In genomic region chr22:22235564-22235963, GRCh38 we compare ENCODE assay signal across 9 cellular contexts. TPM values are rescaled to one million over a fixed set of nuclear protein-coding genes. Genes with fewer than 3 reads are reported as not detected.
DNase-seq lines count a peak whose midpoint lies in the region; ATAC-seq, FAIRE-seq and TF ChIP-seq lines count a peak whose summit lies in the region.
"Had no signal": no experiment of that assay in that cellular context is flagged by ENCODE, and none has a peak within 500 bp of the region (broad histone marks: within the 10 kb centered on the region; RNA-seq: fewer than 3 reads in every experiment).

No MANE protein-coding gene starts in this region.

- 12 to 43% methylated on average over 2 of the region's 2 CpGs for WGBS in upper lobe of left lung, 2 donors

- H3K4me2 ChIP-seq in astrocyte (ENCODE audit: low read length): no peak overlapping the region

- H3K9ac ChIP-seq in astrocyte (ENCODE audit: low read length): no peak overlapping the region

- H4K20me1 ChIP-seq in astrocyte (ENCODE audit: insufficient read depth, low read length): no peaks in the 10 kb centered on the region

- DNase-seq in GM12891 (ENCODE audit: insufficient read length, low spot score) (peak; percentile 50), SK-MEL-5 (ENCODE audit: low read depth, low spot score) (peak; percentile 77), astrocyte (ENCODE audit: low read depth) (no peak), medulla oblongata (ENCODE audit: extremely low spot score) (peak; percentile 30), upper lobe of left lung (no peak), NCI-H774 (lab: John Stamatoyannopoulos, UW) (no peak)

- H3K36me3 ChIP-seq in astrocyte (ENCODE audit: insufficient read depth, low read length): no peaks in the 10 kb centered on the region
- no peaks in the 10 kb centered on the region for H3K36me3 ChIP-seq in upper lobe of left lung

- no peaks in the 10 kb centered on the region for H3K9me3 Mint-ChIP-seq in astrocyte (ENCODE audit: unreplicated experiment)

- ATAC-seq in upper lobe of left lung (ENCODE audit: low FRiP score in 2 of 2): no peak
- no peak for ATAC-seq in GM19351 (IDR thresholded peaks at IDR 0.05; ENCODE audit: unreplicated experiment)
- ATAC-seq in GM21381 (IDR thresholded peaks at IDR 0.05; ENCODE audit: unreplicated experiment): no peak

- H3K79me2 ChIP-seq in astrocyte (ENCODE audit: insufficient read depth, low read length): no peaks in the 10 kb centered on the region

- no peaks in the 10 kb centered on the region for H3K9me3 ChIP-seq in astrocyte (ENCODE audit: insufficient read depth, low read depth, low read length)
- no peaks in the 10 kb centered on the region for H3K9me3 ChIP-seq in upper lobe of left lung

- no peaks in the 10 kb centered on the region for H3K27me3 ChIP-seq in astrocyte (ENCODE audit: insufficient read depth, low read length)
- H3K27me3 ChIP-seq in upper lobe of left lung: no peaks in the 10 kb centered on the region

- no peak overlapping the region for H3K27ac Mint-ChIP-seq in astrocyte (ENCODE audit: unreplicated experiment)

- H3K4me3 Mint-ChIP-seq in astrocyte (ENCODE audit: unreplicated experiment): no peak overlapping the region

- H3K4me3 ChIP-seq in astrocyte (ENCODE audit: insufficient read depth, low read depth, low read length): no peak overlapping the region
- no peak overlapping the region for H3K4me3 ChIP-seq in upper lobe of left lung

- H3K4me1 ChIP-seq in astrocyte (ENCODE audit: insufficient read depth, low read length) (no peaks in the 10 kb centered on the region), upper lobe of left lung (no peaks in the 10 kb centered on the region)

- TF ChIP-seq CTCF in astrocyte (IDR thresholded peaks at IDR 0.05; ENCODE audit: insufficient read depth, low read depth, low read length): peak; percentile 34
- TF ChIP-seq CTCF in upper lobe of left lung (IDR thresholded peaks at IDR 0.05): peak in 5 of 6 experiments; percentile 13 to 37 (median 30)

- TF ChIP-seq POLR2A in GM12891 (IDR thresholded peaks at IDR 0.05; ENCODE audit: low read depth, low read length): no peak
- TF ChIP-seq POLR2A in upper lobe of left lung (IDR thresholded peaks at IDR 0.05): no peak

- H2AFZ ChIP-seq in astrocyte (ENCODE audit: low read depth, low read length): no peak overlapping the region

- peaks cover 79% of the 10 kb centered on the region for H3K27me3 Mint-ChIP-seq in astrocyte (ENCODE audit: low read depth, unreplicated experiment)

- H3K4me1 Mint-ChIP-seq in astrocyte (ENCODE audit: low read depth, unreplicated experiment): no peaks in the 10 kb centered on the region

- FAIRE-seq in GM12891 (lab: Jason Lieb, UNC) (peak; percentile 41), astrocyte (lab: Jason Lieb, UNC) (no peak)

- in situ Hi-C loops in SK-MEL-5 (cut with HindIII; ENCODE audit: low pct_unique_long_range_greater_than_20kb, low sequenced_read_pairs): no loop called here

- no peak for TF ChIP-seq EP300 in upper lobe of left lung (IDR thresholded peaks at IDR 0.05)

- no peaks in the 10 kb centered on the region for H3K36me3 Mint-ChIP-seq in astrocyte (ENCODE audit: low read depth, unreplicated experiment)

- H3K27ac ChIP-seq in astrocyte (ENCODE audit: low read depth, low read length): no peak overlapping the region
- no peak overlapping the region for H3K27ac ChIP-seq in upper lobe of left lung

TF ChIP-seq in GM12891, 5 proteins besides CTCF, POLR2A, EP300 and RAD21:
- no peak for TF ChIP-seq SPI1 (IDR thresholded peaks at IDR 0.05; ENCODE audit: low read depth, low read length)
- TF ChIP-seq TAF1 (IDR thresholded peaks at IDR 0.05; ENCODE audit: low read depth, low read length): no peak
- TF ChIP-seq POU2F2 (IDR thresholded peaks at IDR 0.05; ENCODE audit: low read depth, low read length): no peak
- TF ChIP-seq PAX5 (IDR thresholded peaks at IDR 0.05; ENCODE audit: insufficient read depth, low read length, severe bottlenecking): no peak
- TF ChIP-seq POLR2AphosphoS5 (IDR thresholded peaks at IDR 0.05; ENCODE audit: low read depth, low read length): no peak

RNA-seq across cellular contexts. Expression of gene VPREB1, which starts 9.0 kb away (rescaled TPM):
- not detected for polyA plus RNA-seq in GM12891 (2012; ENCODE audit: low read depth, missing spikeins)
- total RNA-seq in SK-MEL-5 (2014; rRNA removed; shearing (Covaris generic)): not detected in 2 replicates
- polyA plus RNA-seq in SK-MEL-5 (2015; cell fraction: cytosol; rRNA removed): not detected in 2 replicates
- not detected in 2 replicates for polyA plus RNA-seq in SK-MEL-5 (2015; cell fraction: nucleus; rRNA removed)
- total RNA-seq in astrocyte (not detected in 2 replicates), upper lobe of left lung (not detected)
- total RNA-seq: skeletal muscle tissue had no signal

Comparison
In these comparisons a context has a peak if more than half of its experiments do, and no peak if none do; other contexts are left out.
1. DNase-seq: peak in GM12891 (single experiment), SK-MEL-5 (single experiment) and medulla oblongata (single experiment); none in astrocyte (single experiment), upper lobe of left lung (0 of 2) and NCI-H774 (single experiment).